24 cellular contexts compared by ENCODE assay signal in genomic region chr1:47387921-47388509, GRCh38. TPM values are rescaled to one million over a fixed set of nuclear protein-coding genes. Genes with fewer than 3 reads are reported as not detected.
DNase-seq lines count a peak whose midpoint lies in the region; ATAC-seq and TF ChIP-seq lines count a peak whose summit lies in the region.
"Had no signal": no experiment of that assay in that cellular context is flagged by ENCODE, and none has a peak within 500 bp of the region (broad histone marks: within the 10 kb centered on the region; RNA-seq: fewer than 3 reads in every experiment).

No MANE protein-coding gene starts in this region.

- POLR2A ChIA-PET in A673 (lab: Charles Lee; ENCODE audit: low non-redundant PET), result no interaction called here

- H3K9me3 ChIP-seq in A673 (ENCODE audit: low read depth, low read length, poor library complexity, severe bottlenecking), result no peaks in the 10 kb centered on the region
- H3K9me3 ChIP-seq: breast epithelium, esophagus muscularis mucosa, neutrophil, SJSA1 had no signal

- CTCF ChIA-PET in A673 (lab: Charles Lee), result interaction anchor here (1.2 to 1.5 kb wide), 3 partner anchors 44 to 338 kb away, joined by 3 to 13 read pairs (median 10); no protein-coding TSS in a partner anchor

- H3K27ac ChIP-seq in A673 (ENCODE audit: low read depth, low read length, poor library complexity, severe bottlenecking), result no peak overlapping the region
- H3K27ac ChIP-seq: 22Rv1, breast epithelium, esophagus muscularis mucosa, KMS-11, neutrophil, SJSA1 had no signal

- H3K4me1 ChIP-seq in A673 (ENCODE audit: insufficient read depth, low read length, poor library complexity, severe bottlenecking), result no peaks in the 10 kb centered on the region
- H3K4me1 ChIP-seq: breast epithelium had no signal

- intact Hi-C loops in A673 (cut with micrococcal nuclease; ENCODE audit: unreplicated experiment), result loop anchor here (1.0 to 5.0 kb wide), 3 partner anchors 34 to 338 kb away; no protein-coding TSS in a partner anchor

- no peaks in the 10 kb centered on the region for H3K36me3 ChIP-seq in A673 (ENCODE audit: insufficient read depth, low read length, poor library complexity, severe bottlenecking)
- H3K36me3 ChIP-seq: breast epithelium, neutrophil had no signal

- peak; percentile 10 for ATAC-seq in esophagus mucosa
- no peak for ATAC-seq in HG03097 (IDR thresholded peaks at IDR 0.05; ENCODE audit: low FRiP score, unreplicated experiment)

- TF ChIP-seq CTCF in A673 (conservative IDR thresholded peaks at IDR 0.05; ENCODE audit: low read depth, low read length), result no peak

- no peak overlapping the region for H3K4me3 ChIP-seq in A673 (ENCODE audit: low read depth, low read length, poor library complexity, severe bottlenecking)
- H3K4me3 ChIP-seq: breast epithelium, esophagus muscularis mucosa, SJSA1, smooth muscle cell had no signal

- H3K27me3 ChIP-seq in A673 (replicated peaks; ENCODE audit: insufficient read depth, low read depth, low read length, poor library complexity), result peaks cover 4% of the 10 kb centered on the region
- H3K27me3 ChIP-seq: breast epithelium, esophagus muscularis mucosa, SJSA1 had no signal

- DNase-seq in DMS 273 (lab: John Stamatoyannopoulos, UW; ENCODE audit: unreplicated experiment) (peak; percentile 19), DMS 273 treated with DMSO at 0.1 percent for 48 hours (lab: John Stamatoyannopoulos, UW) (no peak), GM03348 (ENCODE audit: low spot score) (peak; percentile 20), myocyte (ENCODE audit: low read depth) (peak; percentile 19), H4 (ENCODE audit: low spot score) (no peak), A673 (ENCODE audit: low spot score) (no peak)
- DNase-seq: NCI-H524 treated with DMSO at 0.1 percent for 48 hours had no signal

- no TSS peak for BruUV-seq in A673 (replicated peaks; lab: Mats Ljungman, UMichigan)

RNA-seq across cellular contexts. Expression of gene FOXE3, which starts 28.1 kb away (rescaled TPM):
- total RNA-seq in esophagus mucosa (not detected), myocyte (0.16 TPM in 1 of 2 replicates, not detected in the other), A673 (2021) (not detected in 2 replicates)
- 0.08 TPM for polyA plus RNA-seq in myocyte (2012)
- not detected in 2 replicates for total RNA-seq in H4 (2014; rRNA removed; shearing (Covaris generic))
- total RNA-seq: activated CD8-positive, alpha-beta T cell treated with anti-CD3 and anti-CD28 coated beads, Interleukin-2, amount 10 ng/mL, durations not matched to agents 7 days and 5 days; breast epithelium; esophagus muscularis mucosa; glomerular endothelial cell; HT1080; kidney epithelial cell; lung microvascular endothelial cell; renal cortical epithelial cell; RPMI7951; SJSA1; smooth muscle cell; ureter had no signal
- polyA plus RNA-seq: smooth muscle cell had no signal

RNA-seq across cellular contexts. Expression of gene FOXD2, which starts 49.8 kb away (rescaled TPM):
- total RNA-seq in esophagus mucosa, result 0.08 TPM
- 0.05 and 0.37 TPM in 2 replicates for total RNA-seq in myocyte
- 0.42 TPM for polyA plus RNA-seq in myocyte (2012)
- 0.52 and 1.5 TPM in 2 replicates for total RNA-seq in H4 (2014; rRNA removed; shearing (Covaris generic))
- total RNA-seq in A673 (2021), result 0.15 and 0.17 TPM in 2 replicates
- total RNA-seq: smooth muscle cell had no signal

RNA-seq across cellular contexts. Expression of gene CMPK1, which starts 54.4 kb away (rescaled TPM):
- total RNA-seq in esophagus mucosa (122 TPM), myocyte (100 and 127 TPM in 2 replicates), A673 (2021) (65.4 and 69.4 TPM in 2 replicates)
- 52.6 TPM for polyA plus RNA-seq in myocyte (2012)
- total RNA-seq in H4 (2014; rRNA removed; shearing (Covaris generic)), result 108 and 137 TPM in 2 replicates

Comparison
In these comparisons a context has a peak if more than half of its experiments do, and no peak if none do; other contexts are left out.
1. DNase-seq: peak in DMS 273 (single experiment), GM03348 (single experiment) and myocyte (single experiment); none in DMS 273 treated with DMSO at 0.1 percent for 48 hours (single experiment), H4 (single experiment) and A673 (single experiment).